Comparison of ENCODE assay signal across 8 cellular contexts in the genomic region with DNA sequence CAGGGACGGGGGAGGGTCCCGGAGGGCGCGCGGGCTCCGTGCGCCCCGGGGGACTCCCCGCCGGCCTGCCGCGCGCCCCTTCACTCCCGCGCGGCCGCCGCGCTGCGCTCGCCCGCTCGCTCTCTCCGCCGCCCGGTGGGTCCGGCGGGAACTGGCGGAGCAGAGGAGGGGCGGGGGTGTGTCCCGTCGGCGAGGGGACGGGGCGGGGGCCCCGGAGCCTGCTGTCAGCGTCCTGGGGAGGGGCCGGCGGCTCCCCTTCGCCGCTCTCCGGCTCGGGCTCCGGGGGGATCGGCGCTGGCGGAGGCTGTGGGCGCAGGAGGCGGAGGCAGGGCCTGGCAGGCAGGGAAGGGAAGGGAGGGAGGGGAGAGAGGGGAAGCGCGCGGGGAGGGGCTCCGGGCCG. TPM values are rescaled to one million over a fixed set of nuclear protein-coding genes. Genes with fewer than 3 reads are reported as not detected.
DNase-seq lines count a peak whose midpoint lies in the region; ATAC-seq and TF ChIP-seq lines count a peak whose summit lies in the region.

A gene with protein sequence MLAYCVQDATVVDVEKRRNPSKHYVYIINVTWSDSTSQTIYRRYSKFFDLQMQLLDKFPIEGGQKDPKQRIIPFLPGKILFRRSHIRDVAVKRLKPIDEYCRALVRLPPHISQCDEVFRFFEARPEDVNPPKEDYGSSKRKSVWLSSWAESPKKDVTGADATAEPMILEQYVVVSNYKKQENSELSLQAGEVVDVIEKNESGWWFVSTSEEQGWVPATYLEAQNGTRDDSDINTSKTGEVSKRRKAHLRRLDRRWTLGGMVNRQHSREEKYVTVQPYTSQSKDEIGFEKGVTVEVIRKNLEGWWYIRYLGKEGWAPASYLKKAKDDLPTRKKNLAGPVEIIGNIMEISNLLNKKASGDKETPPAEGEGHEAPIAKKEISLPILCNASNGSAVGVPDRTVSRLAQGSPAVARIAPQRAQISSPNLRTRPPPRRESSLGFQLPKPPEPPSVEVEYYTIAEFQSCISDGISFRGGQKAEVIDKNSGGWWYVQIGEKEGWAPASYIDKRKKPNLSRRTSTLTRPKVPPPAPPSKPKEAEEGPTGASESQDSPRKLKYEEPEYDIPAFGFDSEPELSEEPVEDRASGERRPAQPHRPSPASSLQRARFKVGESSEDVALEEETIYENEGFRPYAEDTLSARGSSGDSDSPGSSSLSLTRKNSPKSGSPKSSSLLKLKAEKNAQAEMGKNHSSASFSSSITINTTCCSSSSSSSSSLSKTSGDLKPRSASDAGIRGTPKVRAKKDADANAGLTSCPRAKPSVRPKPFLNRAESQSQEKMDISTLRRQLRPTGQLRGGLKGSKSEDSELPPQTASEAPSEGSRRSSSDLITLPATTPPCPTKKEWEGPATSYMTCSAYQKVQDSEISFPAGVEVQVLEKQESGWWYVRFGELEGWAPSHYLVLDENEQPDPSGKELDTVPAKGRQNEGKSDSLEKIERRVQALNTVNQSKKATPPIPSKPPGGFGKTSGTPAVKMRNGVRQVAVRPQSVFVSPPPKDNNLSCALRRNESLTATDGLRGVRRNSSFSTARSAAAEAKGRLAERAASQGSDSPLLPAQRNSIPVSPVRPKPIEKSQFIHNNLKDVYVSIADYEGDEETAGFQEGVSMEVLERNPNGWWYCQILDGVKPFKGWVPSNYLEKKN (minus strand): TSS at position 153 of the 400 bp plus-strand sequence. CDS start 310 bp downstream, outside the sequence.

- DNase-seq in ACHN (peak; percentile 18), HFF-Myc (ENCODE audit: extremely low read depth, low read depth) (no peak), vagina (ENCODE audit: extremely low spot score in 2 of 2) (no peak)
- DNase-seq in activated CD4-positive, alpha-beta T cell treated with anti-CD3 and anti-CD28 coated beads for 4 hours: peak; percentile 7 to 11

- peak within 1 kb of the TSS; percentile 21 for H3K9ac ChIP-seq in muscle layer of colon (ENCODE audit: low read length)

- intact Hi-C loops in vagina (cut with DNase I): loop anchor here (5.0 kb wide), 2 partner anchors 143 to 253 kb away; no protein-coding TSS in a partner anchor

- H3K27ac ChIP-seq in esophagus (ENCODE audit: low read depth in 2 of 2, low read length in 1 of 2): peak within 1 kb of the TSS; percentile 66 to 70
- H3K27ac ChIP-seq in muscle layer of colon (ENCODE audit: low read depth, low read length): peak within 1 kb of the TSS; percentile 59
- H3K27ac ChIP-seq in vagina: peak within 1 kb of the TSS; percentile 84

- TF ChIP-seq POLR2A in vagina (IDR thresholded peaks at IDR 0.05): peak in 1 of 2 donors; percentile 39

- TF ChIP-seq CTCF in HFF-Myc (IDR thresholded peaks at IDR 0.05; ENCODE audit: low read depth, low read length, missing control alignments) (no peak), vagina (IDR thresholded peaks at IDR 0.05) (no peak)

- H3K9me3 ChIP-seq in esophagus (ENCODE audit: control insufficient read depth in 2 of 2, insufficient read depth in 1 of 2, low read depth in 1 of 2, low read length in 1 of 2) (no peaks in the 10 kb centered on the region), muscle layer of colon (ENCODE audit: low read length) (no peaks in the 10 kb centered on the region), vagina (no peaks in the 10 kb centered on the region)

- in situ Hi-C loops in ACHN (cut with HindIII; ENCODE audit: low pct_ligation_motif_present, low pct_unique_long_range_greater_than_20kb, low sequenced_read_pairs): loop anchor here (25.0 kb wide), 1 partner anchor 143 kb away; no protein-coding TSS in a partner anchor

- H3K27me3 ChIP-seq in esophagus (ENCODE audit: control insufficient read depth in 1 of 2, insufficient read depth in 2 of 2, low read length in 2 of 2) (no peaks in the 10 kb centered on the region), muscle layer of colon (ENCODE audit: control insufficient read depth in 1 of 2, insufficient read depth in 2 of 2, low read length in 2 of 2) (no peaks in the 10 kb centered on the region), vagina (no peaks in the 10 kb centered on the region)

- H3K4me3 ChIP-seq in HFF-Myc (replicated peaks; ENCODE audit: low read depth, low read length): peak within 1 kb of the TSS; percentile 50
- H3K4me3 ChIP-seq in esophagus (ENCODE audit: low read depth in 1 of 2, low read length in 2 of 2): peak within 1 kb of the TSS; percentile 70 to 77
- peak within 1 kb of the TSS; percentile 51 to 62 for H3K4me3 ChIP-seq in muscle layer of colon (ENCODE audit: low read depth in 1 of 2, low read length in 2 of 2)
- peak within 1 kb of the TSS; percentile 63 to 84 for H3K4me3 ChIP-seq in vagina

- no peak for ATAC-seq in GM21576 (IDR thresholded peaks at IDR 0.05; ENCODE audit: unreplicated experiment)
- ATAC-seq in HG02610 (IDR thresholded peaks at IDR 0.05; ENCODE audit: unreplicated experiment): no peak

- H3K36me3 ChIP-seq in esophagus (ENCODE audit: control insufficient read depth in 2 of 2, insufficient read depth in 2 of 2, low read length in 1 of 2) (peaks cover 0 to 4% of the 10 kb centered on the region in 2 donors), muscle layer of colon (ENCODE audit: insufficient read depth, low read length) (no peaks in the 10 kb centered on the region), vagina (no peaks in the 10 kb centered on the region)

- H3K4me1 ChIP-seq in esophagus (ENCODE audit: control insufficient read depth in 2 of 2, insufficient read depth in 2 of 2, low read length in 1 of 2) (peaks cover 1 to 14% of the 10 kb centered on the region in 2 donors), muscle layer of colon (ENCODE audit: insufficient read depth, low read length) (peaks cover 54% of the 10 kb centered on the region), vagina (peaks cover 55% of the 10 kb centered on the region)

- WGBS in esophagus, 2 donors: 0 to 1% methylated on average over 33 to 54 of the region's 54 CpGs

RNA-seq across cellular contexts. Expression of the gene that starts here (rescaled TPM):
- 10 to 100 TPM; 14.9 to 34.2 TPM for polyA plus RNA-seq in esophagus
- 56.2 TPM for total RNA-seq in vagina

Comparison
In these comparisons a context has a peak if more than half of its experiments do, and no peak if none do; other contexts are left out.
1. DNase-seq: peak in ACHN (single experiment) and activated CD4-positive, alpha-beta T cell treated with anti-CD3 and anti-CD28 coated beads for 4 hours (2 of 2); none in HFF-Myc (single experiment) and vagina (0 of 2).
2. Peak in every context shown above with its lines, with median percentiles within 50 percentile points of each other: H3K4me3 ChIP-seq and H3K27ac ChIP-seq.